11 cellular contexts compared by ENCODE assay signal in genomic region chr14:100160534-100160916, GRCh38. TPM values are rescaled to one million over a fixed set of nuclear protein-coding genes. Genes with fewer than 3 reads are reported as not detected.
"Had no signal": no experiment of that assay in that cellular context is flagged by ENCODE, and none has a peak within 500 bp of the region (broad histone marks: within the 10 kb centered on the region; RNA-seq: fewer than 3 reads in every experiment).

No MANE protein-coding gene starts in this region.

- DNase-seq: activated effector memory CD4-positive, alpha-beta T cell treated with Interleukin-2 at 50 U/mL for 16 hours; dorsolateral prefrontal cortex; stimulated activated CD4-positive, alpha-beta T cell treated with anti-CD3 and anti-CD28 coated beads, Interleukin-2, amount 100 ng/mL, for 48 hours; stimulated activated naive CD4-positive, alpha-beta T cell treated with Interleukin-2 at 50 U/mL for 16 hours; SW 1271; T-helper 9 cell; upper lobe of right lung had no signal

- FAIRE-seq: astrocyte, endometrium, pancreas had no signal

- H3K9me3 ChIP-seq: pancreas, upper lobe of right lung had no signal

- H3K36me3 ChIP-seq: pancreas, upper lobe of right lung had no signal

- H3K27ac ChIP-seq: pancreas, upper lobe of right lung had no signal

- H3K27me3 ChIP-seq: pancreas had no signal

RNA-seq across cellular contexts. Expression of gene DEGS2, which starts 1.1 kb away (rescaled TPM):
- total RNA-seq: astrocyte, glomerular endothelial cell had no signal
